Comparison of ENCODE assay signal across 7 cellular contexts in the genomic region with DNA sequence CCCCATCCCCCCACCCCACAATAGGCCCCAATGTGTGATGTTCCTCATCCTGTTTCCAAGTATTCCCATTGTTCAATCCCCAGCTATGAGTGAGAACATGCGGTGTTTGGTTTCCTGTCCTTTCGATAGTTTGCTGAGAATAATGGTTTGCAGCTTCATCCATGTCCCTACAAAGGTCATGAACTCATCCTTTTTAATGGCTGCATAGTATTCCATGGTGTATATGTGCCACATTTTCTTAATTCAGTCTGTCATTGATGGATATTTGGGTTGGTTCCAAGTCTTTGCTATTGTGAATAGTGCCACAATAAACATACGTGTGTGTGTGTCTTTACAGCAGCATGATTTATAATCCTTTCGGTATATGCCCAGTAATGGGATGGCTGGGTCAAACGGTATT. TPM values are rescaled to one million over a fixed set of nuclear protein-coding genes. Genes with fewer than 3 reads are reported as not detected.
"Had no signal": no experiment of that assay in that cellular context is flagged by ENCODE, and none has a peak within 500 bp of the region (broad histone marks: within the 10 kb centered on the region; RNA-seq: fewer than 3 reads in every experiment).

No MANE protein-coding gene starts in this region.

RNA-seq across cellular contexts. Expression of a gene that starts 19.6 kb away (rescaled TPM):
- total RNA-seq: GM23248, GM23338, H1, H4, H7, H9, HFFc6 had no signal
- polyA plus RNA-seq: GM23248, GM23338, H1 had no signal

RNA-seq across cellular contexts. Expression of a gene that starts 37.0 kb away (rescaled TPM):
- total RNA-seq: GM23248, GM23338, H1, H7, H9, HFFc6 had no signal
- polyA plus RNA-seq: GM23248, GM23338, H1 had no signal

RNA-seq across cellular contexts. Expression of a gene that starts 52.4 kb away (rescaled TPM):
- total RNA-seq: GM23248, GM23338, H1, H7, H9, HFFc6 had no signal
- polyA plus RNA-seq: GM23248, GM23338, H1 had no signal
